ENCODE assay signal across 8 cellular contexts in the genomic region with DNA sequence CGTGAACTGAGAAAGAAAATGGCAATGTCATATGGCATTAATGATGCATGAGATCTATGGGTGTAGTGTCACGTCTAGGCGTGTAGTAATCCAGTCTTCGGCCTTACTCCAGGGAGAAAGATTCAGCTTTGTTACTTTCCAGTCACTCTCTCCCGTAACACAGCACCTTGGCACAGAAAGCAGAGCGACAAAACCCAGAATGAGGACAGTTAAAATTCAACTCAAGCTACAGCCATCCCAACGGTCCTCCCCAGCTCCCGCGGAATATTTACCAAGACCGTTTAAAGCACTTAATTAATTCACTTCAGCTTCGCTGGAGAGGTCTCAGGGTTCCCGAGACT. TPM values are rescaled to one million over a fixed set of nuclear protein-coding genes. Genes with fewer than 3 reads are reported as not detected.
A peak's percentile ranks its signal among the peaks of the same experiment; 100 is the strongest.
DNase-seq lines count a peak whose midpoint lies in the region; ATAC-seq, FAIRE-seq and TF ChIP-seq lines count a peak whose summit lies in the region.

No MANE protein-coding gene starts in this region.

- peaks cover 21% of the 10 kb centered on the region for H3K79me1 ChIP-seq in trophoblast cell (ENCODE audit: low read length)

- no peak for FAIRE-seq in frontal cortex (lab: Jason Lieb, UNC)

- no peak for TF ChIP-seq POLR2A in GM18505 (IDR thresholded peaks at IDR 0.05; ENCODE audit: borderline replicate concordance, extremely low read depth, insufficient read depth, insufficient read length)

- H2AK5ac ChIP-seq in trophoblast cell (ENCODE audit: low read length): no peak overlapping the region

- no peaks in the 10 kb centered on the region for H3K9me3 ChIP-seq in CD8-positive, alpha-beta memory T cell (ENCODE audit: low read length)
- H3K9me3 ChIP-seq in T-helper 17 cell (ENCODE audit: control insufficient read depth, low read length, poor library complexity, severe bottlenecking) (no peaks in the 10 kb centered on the region), trophoblast cell (ENCODE audit: insufficient read depth, low read depth, low read length) (no peaks in the 10 kb centered on the region)

- H3K27me3 ChIP-seq in CD8-positive, alpha-beta memory T cell (ENCODE audit: insufficient read depth, low read length, poor library complexity, severe bottlenecking): peaks cover 4% of the 10 kb centered on the region
- H3K27me3 ChIP-seq in trophoblast cell (ENCODE audit: insufficient read depth, low read length): no peaks in the 10 kb centered on the region

- peaks cover 20% of the 10 kb centered on the region for H3K4me1 ChIP-seq in CD8-positive, alpha-beta memory T cell (ENCODE audit: insufficient read depth, low read length)
- H3K4me1 ChIP-seq in trophoblast cell (ENCODE audit: control insufficient read depth in 1 of 2, insufficient read depth in 2 of 2, low read length in 2 of 2): peaks cover 2 to 5% of the 10 kb centered on the region in 2 experiments

- peaks cover 4 to 7% of the 10 kb centered on the region in 2 donors for H3K27me3 Mint-ChIP-seq in CD8-positive, alpha-beta memory T cell
- H3K27me3 Mint-ChIP-seq in T-helper 17 cell: peaks cover 30% of the 10 kb centered on the region

- H3K4me3 Mint-ChIP-seq in CD8-positive, alpha-beta memory T cell: peak overlapping the region; percentile 74 to 90 (median 87)
- peak overlapping the region; percentile 87 for H3K4me3 Mint-ChIP-seq in T-helper 17 cell

- no peak overlapping the region for H3K27ac ChIP-seq in CD8-positive, alpha-beta memory T cell (ENCODE audit: low read depth, low read length)
- H3K27ac ChIP-seq in trophoblast cell (ENCODE audit: low read depth, low read length): no peak overlapping the region

- CTCF ChIA-PET in CD8-positive, alpha-beta memory T cell (lab: Charles Lee): interaction anchor here (1.1 to 1.4 kb wide), 3 partner anchors 9 to 309 kb away, joined by 3 read pairs; no protein-coding TSS in a partner anchor

- no peak for TF ChIP-seq CTCF in fibroblast of mammary gland (conservative IDR thresholded peaks at IDR 0.05; ENCODE audit: control insufficient read depth, insufficient read depth, low read depth, low read length)

- ATAC-seq in T-helper 17 cell (no peak), GM18505 (IDR thresholded peaks at IDR 0.05; ENCODE audit: unreplicated experiment) (no peak), HG03045 (IDR thresholded peaks at IDR 0.05; ENCODE audit: unreplicated experiment) (no peak)

- POLR2A ChIA-PET in CD8-positive, alpha-beta memory T cell (lab: Charles Lee): interaction anchor here (0.9 kb wide), 1 partner anchor 155 kb away, joined by 3 read pairs; no protein-coding TSS in a partner anchor

- peaks cover 0 to 5% (median 0%) of the 10 kb centered on the region in 3 donors for H3K36me3 Mint-ChIP-seq in CD8-positive, alpha-beta memory T cell
- H3K36me3 Mint-ChIP-seq in T-helper 17 cell (ENCODE audit: low read depth): no peaks in the 10 kb centered on the region

- no peak overlapping the region for H4K8ac ChIP-seq in trophoblast cell (ENCODE audit: low read depth, low read length)

- H3K27ac Mint-ChIP-seq in CD8-positive, alpha-beta memory T cell: peak overlapping the region in 7 of 8 donors; percentile 3 to 87 (median 27)
- peak overlapping the region; percentile 41 for H3K27ac Mint-ChIP-seq in T-helper 17 cell

- no peaks in the 10 kb centered on the region for H3K36me3 ChIP-seq in CD8-positive, alpha-beta memory T cell (ENCODE audit: insufficient read depth, low read length)
- H3K36me3 ChIP-seq in trophoblast cell (ENCODE audit: control insufficient read depth in 1 of 2, insufficient read depth in 2 of 2, low read length in 2 of 2): no peaks in the 10 kb centered on the region

- peak overlapping the region; percentile 35 for H2BK12ac ChIP-seq in trophoblast cell (ENCODE audit: low read length)

- no peak overlapping the region for H3K23ac ChIP-seq in trophoblast cell (ENCODE audit: low read length)

- H3K4me2 ChIP-seq in trophoblast cell (ENCODE audit: low read length): peak overlapping the region; percentile 66

- H3K9ac ChIP-seq in trophoblast cell (ENCODE audit: low read length): no peak overlapping the region

- no peak overlapping the region for H3K14ac ChIP-seq in trophoblast cell (ENCODE audit: low read length)

- no peak for DNase-seq in CD8-positive, alpha-beta memory T cell
- DNase-seq in T-helper 17 cell (no peak), fibroblast of mammary gland (ENCODE audit: low read depth) (no peak), trophoblast cell (peak in 1 of 2 donors; percentile 24), frontal cortex (ENCODE audit: low spot score in 2 of 2) (no peak), NCI-H82 treated with DMSO at 0.1 percent for 48 hours (lab: John Stamatoyannopoulos, UW; ENCODE audit: unreplicated experiment) (no peak)

- no peak overlapping the region for H4K91ac ChIP-seq in trophoblast cell (ENCODE audit: low read depth, low read length)

- H2BK5ac ChIP-seq in trophoblast cell (ENCODE audit: low read depth, low read length, poor library complexity): peak overlapping the region; percentile 91

- peaks cover 23% of the 10 kb centered on the region for H3K79me2 ChIP-seq in trophoblast cell (ENCODE audit: control insufficient read depth, insufficient read depth, low read length, poor library complexity)

- H3K18ac ChIP-seq in trophoblast cell (ENCODE audit: low read length): no peak overlapping the region

- WGBS in trophoblast cell (ENCODE audit: extremely low coverage, insufficient coverage, insufficient read length): no CpG with 5 or more reads among the region's 12 CpGs

- peak overlapping the region; percentile 81 for H3K4ac ChIP-seq in trophoblast cell (ENCODE audit: low read depth, low read length)

- H4K12ac ChIP-seq in trophoblast cell (ENCODE audit: low read depth, low read length): no peak overlapping the region

- H2AFZ ChIP-seq in trophoblast cell (ENCODE audit: insufficient read depth, low read length, poor library complexity): peak overlapping the region; percentile 56

- H2BK120ac ChIP-seq in trophoblast cell (ENCODE audit: insufficient read depth, low read length, poor library complexity): peak overlapping the region; percentile 89

- no peaks in the 10 kb centered on the region for H3K9me3 Mint-ChIP-seq in CD8-positive, alpha-beta memory T cell

- H3K4me3 ChIP-seq in CD8-positive, alpha-beta memory T cell (ENCODE audit: low read length): no peak overlapping the region
- peak overlapping the region; percentile 65 for H3K4me3 ChIP-seq in fibroblast of mammary gland (ENCODE audit: control insufficient read depth, low read depth, low read length)
- peak overlapping the region; percentile 93 for H3K4me3 ChIP-seq in trophoblast cell (ENCODE audit: low read depth, low read length)

- H3K4me1 Mint-ChIP-seq in CD8-positive, alpha-beta memory T cell: peaks cover 33 to 52% (median 47%) of the 10 kb centered on the region in 3 donors
- H3K4me1 Mint-ChIP-seq in T-helper 17 cell: peaks cover 28% of the 10 kb centered on the region

RNA-seq across cellular contexts. Expression of a gene that starts 0.8 kb away (rescaled TPM):
- 10 to 100 TPM; 10.7 to 11.1 TPM for total RNA-seq in CD8-positive, alpha-beta memory T cell
- 2.5 TPM for polyA plus RNA-seq in CD8-positive, alpha-beta memory T cell
- total RNA-seq in T-helper 17 cell: 1 to 10 TPM; 2.2 to 2.3 TPM
- 49.0 and 54.7 TPM in 2 replicates for polyA plus RNA-seq in trophoblast cell (2013)
- 97.8 TPM for total RNA-seq in frontal cortex
